Comparison of ENCODE assay signal across 35 cellular contexts in the genomic region with DNA sequence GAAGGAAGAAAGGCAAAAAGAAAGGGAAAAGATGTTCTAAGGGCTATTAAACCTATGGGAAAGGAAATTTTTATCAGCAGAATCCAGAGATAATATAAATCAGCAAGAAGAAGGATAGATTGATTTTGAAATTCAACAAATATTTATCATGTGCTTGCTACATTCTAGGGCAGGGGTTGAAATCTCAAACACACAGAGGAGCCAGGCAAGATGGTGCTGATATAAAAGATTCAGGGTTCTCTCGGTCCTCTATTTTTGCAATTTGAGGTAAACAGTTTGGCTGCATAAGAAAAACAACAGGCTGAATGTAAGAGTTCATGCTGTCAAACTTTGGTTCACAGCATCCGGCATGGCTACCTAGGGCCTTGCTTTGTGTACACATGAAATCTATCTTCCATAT.
"Had no signal": no experiment of that assay in that cellular context is flagged by ENCODE, and none has a peak within 500 bp of the region (broad histone marks: within the 10 kb centered on the region; RNA-seq: fewer than 3 reads in every experiment).

No MANE protein-coding gene starts in this region.

- H3K27ac ChIP-seq: adrenal gland, body of pancreas, brain microvascular endothelial cell, breast epithelium, VCaP had no signal

- H3K4me1 Mint-ChIP-seq: activated B cell treated with CpG ODN at 0.5 μM for 24 hours; activated CD4-positive, alpha-beta T cell treated with anti-CD3 and anti-CD28 coated beads, Interleukin-2, amount 10 ng/mL, durations not matched to agents 24 days and 14 days; activated naive CD8-positive, alpha-beta T cell treated with anti-CD3 and anti-CD28 coated beads for 36 hours; activated T-helper 17 cell treated with anti-CD3 and anti-CD28 coated beads, Interleukin-2, amount 50 U/mL, for 72 hours had no signal

- H3K9me3 Mint-ChIP-seq: activated B cell treated with CpG ODN at 0.5 μM for 24 hours; activated CD4-positive, alpha-beta memory T cell treated with anti-CD3 and anti-CD28 coated beads for 36 hours; activated CD4-positive, alpha-beta T cell treated with anti-CD3 and anti-CD28 coated beads, Interleukin-2, amount 10 ng/mL, durations not matched to agents 24 days and 14 days; activated CD8-positive, alpha-beta T cell treated with anti-CD3 and anti-CD28 coated beads for 36 hours; activated naive CD4-positive, alpha-beta T cell treated with anti-CD3 and anti-CD28 coated beads for 36 hours; T-helper 1 cell treated with Interleukin-12 subunit alpha and Interleukin-12 subunit beta and Interleukin-4 antibody, amounts not matched to agents 30 μg/mL and 1 μg/mL, for 36 hours; T-helper 2 cell treated with Interferon-gamma antibody and Interleukin-4, amounts not matched to agents 5 μg/mL and 100 μg/mL, for 36 hours had no signal

- H3K4me3 Mint-ChIP-seq: activated B cell treated with CpG ODN at 0.5 μM for 24 hours; activated CD4-positive, alpha-beta memory T cell treated with anti-CD3 and anti-CD28 coated beads for 36 hours; activated CD4-positive, alpha-beta T cell treated with anti-CD3 and anti-CD28 coated beads, Interleukin-2, amount 10 ng/mL, durations not matched to agents 24 days and 14 days; activated CD8-positive, alpha-beta T cell treated with anti-CD3 and anti-CD28 coated beads for 36 hours; activated naive CD4-positive, alpha-beta T cell treated with anti-CD3 and anti-CD28 coated beads for 36 hours; activated naive CD8-positive, alpha-beta T cell treated with anti-CD3 and anti-CD28 coated beads for 36 hours; activated T-cell treated with anti-CD3 and anti-CD28 coated beads, Interleukin-2, amount 50 U/mL, for 4 hours; activated T-cell treated with anti-CD3 and anti-CD28 coated beads, Interleukin-2, amount 50 U/mL, for 72 hours; activated T-helper 1 cell treated with anti-CD3 and anti-CD28 coated beads, Interleukin-12 subunit alpha, Interleukin-12 subunit beta, Interleukin-2, Interleukin-4 antibody, amounts not matched to agents 30 ng/mL and 10 ng/mL and 1 ng/mL, durations not matched to agents 14 hours and 24 hours and 36 hours; activated T-helper 17 cell treated with anti-CD3 and anti-CD28 coated beads, Interleukin-2, amount 50 U/mL, for 72 hours; T-helper 1 cell treated with Interleukin-12 subunit alpha and Interleukin-12 subunit beta and Interleukin-4 antibody, amounts not matched to agents 30 μg/mL and 1 μg/mL, for 36 hours; T-helper 2 cell treated with Interferon-gamma antibody and Interleukin-4, amounts not matched to agents 5 μg/mL and 100 μg/mL, for 36 hours had no signal

- DNase-seq: activated B cell treated with CpG ODN at 0.5 μM for 24 hours; activated CD4-positive, alpha-beta memory T cell treated with anti-CD3 and anti-CD28 coated beads for 36 hours; activated CD4-positive, alpha-beta T cell treated with anti-CD3 and anti-CD28 coated beads for 4 hours; activated CD4-positive, alpha-beta T cell treated with anti-CD3 and anti-CD28 coated beads, Interleukin-2, amount 10 ng/mL, durations not matched to agents 24 days and 14 days; activated CD4-positive, alpha-beta T cell treated with anti-CD3 and anti-CD28 coated beads, Interleukin-2, amount 50 U/mL, for 1 hour; activated CD4-positive, alpha-beta T cell treated with anti-CD3 and anti-CD28 coated beads, Interleukin-2, amount 50 U/mL, for 4 hours; activated CD4-positive, CD25-positive, alpha-beta regulatory T cell treated with anti-CD3 and anti-CD28 coated beads, Interleukin-2, amount 50 U/mL, for 72 hours; activated CD8-positive, alpha-beta memory T cell treated with anti-CD3 and anti-CD28 coated beads, Interleukin-2, amount 50 U/mL, for 4 hours; activated CD8-positive, alpha-beta T cell treated with anti-CD3 and anti-CD28 coated beads for 36 hours; activated effector memory CD4-positive, alpha-beta T cell treated with anti-CD3 and anti-CD28 coated beads, Interleukin-2, amount 50 U/mL, for 16 hours; activated gamma-delta T cell treated with Interleukin-2 at 50 U/mL for 16 hours; activated naive CD4-positive, alpha-beta T cell; activated naive CD4-positive, alpha-beta T cell treated with anti-CD3 and anti-CD28 coated beads for 36 hours; activated naive CD4-positive, alpha-beta T cell treated with anti-CD3 and anti-CD28 coated beads, Interleukin-2, amount 50 U/mL, for 16 hours; activated naive CD8-positive, alpha-beta T cell treated with anti-CD3 and anti-CD28 coated beads for 36 hours; activated T-cell treated with anti-CD3 and anti-CD28 coated beads for 4 hours; activated T-cell treated with anti-CD3 and anti-CD28 coated beads, Interleukin-2, amount 50 U/mL, for 1 hour; activated T-cell treated with anti-CD3 and anti-CD28 coated beads, Interleukin-2, amount 50 U/mL, for 4 hours; activated T-cell treated with anti-CD3 and anti-CD28 coated beads, Interleukin-2, amount 50 U/mL, for 72 hours; adrenal gland; amniotic stem cell; aorta; body of pancreas; brain microvascular endothelial cell; central memory CD4-positive, alpha-beta T cell; T-helper 1 cell; T-helper 2 cell; T-helper 9 cell had no signal

- H3K9me3 ChIP-seq: adrenal gland, body of pancreas, breast epithelium had no signal

- H3K4me1 ChIP-seq: adrenal gland, breast epithelium had no signal

- H3K36me3 Mint-ChIP-seq: activated CD4-positive, alpha-beta memory T cell treated with anti-CD3 and anti-CD28 coated beads for 36 hours; activated naive CD4-positive, alpha-beta T cell treated with anti-CD3 and anti-CD28 coated beads, Interleukin-2, amount 50 U/mL, for 72 hours; activated naive CD8-positive, alpha-beta T cell treated with anti-CD3 and anti-CD28 coated beads for 36 hours had no signal

- H3K4me3 ChIP-seq: adrenal gland, body of pancreas, breast epithelium had no signal

- H3K27me3 ChIP-seq: adrenal gland, body of pancreas, brain microvascular endothelial cell, breast epithelium had no signal

- ATAC-seq: activated CD8-positive, alpha-beta T cell treated with anti-CD3 and anti-CD28 coated beads for 36 hours; activated naive CD4-positive, alpha-beta T cell treated with anti-CD3 and anti-CD28 coated beads, Interleukin-2, amount 50 U/mL, for 72 hours; activated T-cell treated with anti-CD3 and anti-CD28 coated beads, Interleukin-2, amount 50 U/mL, for 4 hours; activated T-cell treated with anti-CD3 and anti-CD28 coated beads, Interleukin-2, amount 50 U/mL, for 72 hours; activated T-helper 17 cell treated with anti-CD3 and anti-CD28 coated beads, Interleukin-2, amount 50 U/mL, for 72 hours; body of pancreas had no signal

- H3K27ac Mint-ChIP-seq: activated B cell treated with CpG ODN at 0.5 μM for 24 hours; activated CD4-positive, alpha-beta memory T cell treated with anti-CD3 and anti-CD28 coated beads for 36 hours; activated CD4-positive, alpha-beta T cell treated with anti-CD3 and anti-CD28 coated beads, Interleukin-2, amount 10 ng/mL, durations not matched to agents 24 days and 14 days; activated CD8-positive, alpha-beta T cell treated with anti-CD3 and anti-CD28 coated beads for 36 hours; activated naive CD4-positive, alpha-beta T cell treated with anti-CD3 and anti-CD28 coated beads for 36 hours; activated naive CD4-positive, alpha-beta T cell treated with anti-CD3 and anti-CD28 coated beads, Interleukin-2, amount 50 U/mL, for 72 hours; activated naive CD8-positive, alpha-beta T cell treated with anti-CD3 and anti-CD28 coated beads for 36 hours; activated T-cell treated with anti-CD3 and anti-CD28 coated beads, Interleukin-2, amount 50 U/mL, for 72 hours; activated T-helper 1 cell treated with anti-CD3 and anti-CD28 coated beads, Interleukin-12 subunit alpha, Interleukin-12 subunit beta, Interleukin-2, Interleukin-4 antibody, amounts not matched to agents 30 ng/mL and 10 ng/mL and 1 ng/mL, durations not matched to agents 14 hours and 24 hours and 36 hours; activated T-helper 17 cell treated with anti-CD3 and anti-CD28 coated beads, Interleukin-2, amount 50 U/mL, for 72 hours; T-helper 1 cell treated with Interleukin-12 subunit alpha and Interleukin-12 subunit beta and Interleukin-4 antibody, amounts not matched to agents 30 μg/mL and 1 μg/mL, for 36 hours; T-helper 2 cell treated with Interferon-gamma antibody and Interleukin-4, amounts not matched to agents 5 μg/mL and 100 μg/mL, for 36 hours had no signal

- H3K27me3 Mint-ChIP-seq: activated B cell treated with CpG ODN at 0.5 μM for 24 hours; activated CD4-positive, alpha-beta memory T cell treated with anti-CD3 and anti-CD28 coated beads for 36 hours; activated CD4-positive, alpha-beta T cell treated with anti-CD3 and anti-CD28 coated beads, Interleukin-2, amount 10 ng/mL, durations not matched to agents 24 days and 14 days; activated CD8-positive, alpha-beta T cell treated with anti-CD3 and anti-CD28 coated beads for 36 hours; activated naive CD8-positive, alpha-beta T cell treated with anti-CD3 and anti-CD28 coated beads for 36 hours; activated T-helper 17 cell treated with anti-CD3 and anti-CD28 coated beads, Interleukin-2, amount 50 U/mL, for 72 hours had no signal

- H3K36me3 ChIP-seq: adrenal gland, brain microvascular endothelial cell, breast epithelium had no signal
